In genomic region chr17:45759761-45760160, GRCh38 we compare ENCODE assay signal across 25 cellular contexts. TPM values are rescaled to one million over a fixed set of nuclear protein-coding genes. Genes with fewer than 3 reads are reported as not detected.
DNase-seq lines count a peak whose midpoint lies in the region; ATAC-seq and TF ChIP-seq lines count a peak whose summit lies in the region.
"Had no signal": no experiment of that assay in that cellular context is flagged by ENCODE, and none has a peak within 500 bp of the region (broad histone marks: within the 10 kb centered on the region; RNA-seq: fewer than 3 reads in every experiment).

No MANE protein-coding gene starts in this region.

- peaks cover 17% of the 10 kb centered on the region for H3K27me3 Mint-ChIP-seq in WTC11 (ENCODE audit: low read depth)

- CTCF ChIA-PET in WTC11 (lab: Charles Lee) = interaction anchor here (0.6 to 2.0 kb wide), 7 partner anchors 11 to 72 kb away, joined by 3 to 8 read pairs (median 3); partner anchors contain the start of gene CRHR1

- DNase-seq in DMS53 (lab: John Stamatoyannopoulos, UW) = peak; percentile 39
- DNase-seq in DMS53 treated with DMSO at 0.1 percent for 48 hours (lab: John Stamatoyannopoulos, UW; ENCODE audit: unreplicated experiment) = no peak
- DNase-seq in NCI-H69 (lab: John Stamatoyannopoulos, UW) = peak; percentile 69
- DNase-seq in WTC11 (ENCODE audit: low spot score) = no peak
- peak; percentile 18 for DNase-seq in posterior vena cava (ENCODE audit: low spot score)
- no peak for DNase-seq in NCI-H1694 (lab: John Stamatoyannopoulos, UW)
- no peak for DNase-seq in head of caudate nucleus
- DNase-seq: 8988T; activated CD4-positive, CD25-positive, alpha-beta regulatory T cell treated with anti-CD3 and anti-CD28 coated beads, Interleukin-2, amount 50 U/mL, for 72 hours; BE2C; brain microvascular endothelial cell; dorsolateral prefrontal cortex; foreskin fibroblast; mesenchymal stem cell; NCI-H1092 treated with DMSO at 0.1 percent for 48 hours; NCI-H2081 treated with DMSO at 0.1 percent for 48 hours; NCI-H510A treated with DMSO at 0.1 percent for 48 hours; T-helper 9 cell had no signal

- peaks cover 5% of the 10 kb centered on the region; the same call in 1 of the 2 replicates for H3K4me1 Mint-ChIP-seq in WTC11

- H3K9me3 Mint-ChIP-seq in WTC11 = peaks cover 7% of the 10 kb centered on the region
- H3K9me3 Mint-ChIP-seq: activated T-helper 1 cell treated with anti-CD3 and anti-CD28 coated beads, Interleukin-12 subunit alpha, Interleukin-12 subunit beta, Interleukin-2, Interleukin-4 antibody, amounts not matched to agents 30 ng/mL and 10 ng/mL and 1 ng/mL, durations not matched to agents 14 hours and 24 hours and 36 hours; natural killer cell treated with Interleukin-12 subunit alpha and Interleukin-12 subunit beta and Interleukin-15 and Interleukin-18, amount 100 ng/mL, for 72 hours; stimulated activated naive CD8-positive, alpha-beta T cell treated with anti-CD3 and anti-CD28 coated beads, Interleukin-15, Interleukin-2, amounts not matched to agents 100 ng/mL and 50 ng/mL, for 24 hours; type B pancreatic cell had no signal

- no peak for TF ChIP-seq CTCF in WTC11 (IDR thresholded peaks at IDR 0.05)

- POLR2A ChIA-PET in WTC11 (lab: Charles Lee) = no interaction called here

- no peak overlapping the region for H3K27ac Mint-ChIP-seq in WTC11
- H3K27ac Mint-ChIP-seq: activated T-helper 1 cell treated with anti-CD3 and anti-CD28 coated beads, Interleukin-12 subunit alpha, Interleukin-12 subunit beta, Interleukin-2, Interleukin-4 antibody, amounts not matched to agents 30 ng/mL and 10 ng/mL and 1 ng/mL, durations not matched to agents 14 hours and 24 hours and 36 hours; natural killer cell treated with Interleukin-12 subunit alpha and Interleukin-12 subunit beta and Interleukin-15 and Interleukin-18, amount 100 ng/mL, for 72 hours; stimulated activated naive CD8-positive, alpha-beta T cell treated with anti-CD3 and anti-CD28 coated beads, Interleukin-15, Interleukin-2, amounts not matched to agents 100 ng/mL and 50 ng/mL, for 24 hours; type B pancreatic cell had no signal

- intact Hi-C loops in posterior vena cava (cut with DNase I) (no loop called here), head of caudate nucleus (cut with DNase I) (no loop called here)

- H3K4me3 Mint-ChIP-seq in WTC11 = no peak overlapping the region
- H3K4me3 Mint-ChIP-seq: activated T-helper 1 cell treated with anti-CD3 and anti-CD28 coated beads, Interleukin-12 subunit alpha, Interleukin-12 subunit beta, Interleukin-2, Interleukin-4 antibody, amounts not matched to agents 30 ng/mL and 10 ng/mL and 1 ng/mL, durations not matched to agents 14 hours and 24 hours and 36 hours; natural killer cell treated with Interleukin-12 subunit alpha and Interleukin-12 subunit beta and Interleukin-15 and Interleukin-18, amount 100 ng/mL, for 72 hours; stimulated activated naive CD8-positive, alpha-beta T cell treated with anti-CD3 and anti-CD28 coated beads, Interleukin-15, Interleukin-2, amounts not matched to agents 100 ng/mL and 50 ng/mL, for 24 hours; type B pancreatic cell had no signal

- ATAC-seq in WTC11 = peak; percentile 91
- no peak for ATAC-seq in HG02938 (IDR thresholded peaks at IDR 0.05; ENCODE audit: unreplicated experiment)
- ATAC-seq: natural killer cell treated with Interleukin-12 subunit alpha and Interleukin-12 subunit beta and Interleukin-15 and Interleukin-18, amount 100 ng/mL, for 72 hours had no signal

- no peaks in the 10 kb centered on the region for H3K36me3 Mint-ChIP-seq in WTC11
- H3K36me3 Mint-ChIP-seq: natural killer cell treated with Interleukin-12 subunit alpha and Interleukin-12 subunit beta and Interleukin-15 and Interleukin-18, amount 100 ng/mL, for 72 hours; type B pancreatic cell had no signal

TF ChIP-seq in WTC11, 78 proteins besides CTCF, POLR2A, EP300 and RAD21 (continues in another document):
- TF ChIP-seq PRDM15 (CRISPR knock-in tag; IDR thresholded peaks at IDR 0.05) (no peak), MAX (CRISPR knock-in tag; IDR thresholded peaks at IDR 0.05) (peak; percentile 96), FOXP4 (CRISPR knock-in tag; IDR thresholded peaks at IDR 0.05) (peak; percentile 77; the same call in 1 of the 2 replicates), ZNF532 (CRISPR knock-in tag; IDR thresholded peaks at IDR 0.05; ENCODE audit: borderline replicate concordance) (peak; percentile 93; the same call in 1 of the 2 replicates)

RNA-seq across cellular contexts. Expression of gene CRHR1, which starts 24.4 kb away (rescaled TPM):
- total RNA-seq in WTC11 (2021) = 0.92 to 1.6 TPM (median 1.5 TPM) in 3 replicates
- not detected for total RNA-seq in posterior vena cava
- total RNA-seq: activated T-helper 1 cell treated with anti-CD3 and anti-CD28 coated beads, Interleukin-12 subunit alpha, Interleukin-12 subunit beta, Interleukin-2, Interleukin-4 antibody, amounts not matched to agents 30 ng/mL and 10 ng/mL and 1 ng/mL, durations not matched to agents 14 hours and 24 hours and 36 hours; hepatocyte; natural killer cell treated with Interleukin-12 subunit alpha and Interleukin-12 subunit beta and Interleukin-15 and Interleukin-18, amount 100 ng/mL, for 72 hours; SJSA1 had no signal

Comparison
In these comparisons a context has a peak if more than half of its experiments do, and no peak if none do; other contexts are left out.
1. DNase-seq: peak in DMS53 (single experiment), NCI-H69 (single experiment) and posterior vena cava (single experiment); none in DMS53 treated with DMSO at 0.1 percent for 48 hours (single experiment), WTC11 (single experiment), NCI-H1694 (single experiment) and head of caudate nucleus (0 of 42).